8 cellular contexts compared by ENCODE assay signal in genomic region chr6:132279592-132280139, GRCh38.
A peak's percentile ranks its signal among the peaks of the same experiment; 100 is the strongest.
DNase-seq lines count a peak whose midpoint lies in the region; ATAC-seq and TF ChIP-seq lines count a peak whose summit lies in the region.

No MANE protein-coding gene starts in this region.

- DNase-seq in AG08396 (ENCODE audit: low spot score) (peak; percentile 54), NCI-H2227 (lab: John Stamatoyannopoulos, UW; ENCODE audit: unreplicated experiment) (peak; percentile 67), chondrocyte (ENCODE audit: low spot score) (no peak), kidney glomerular epithelial cell (lab: John Stamatoyannopoulos, UW) (peak; percentile 84)
- DNase-seq in activated CD4-positive, CD25-positive, alpha-beta regulatory T cell treated with anti-CD3 and anti-CD28 coated beads, Interleukin-2, amount 50 U/mL, for 16 hours (ENCODE audit: low read depth, low spot score): peak; percentile 52
- peak; percentile 46 to 66 for DNase-seq in stimulated activated CD4-positive, alpha-beta T cell treated with anti-CD3 and anti-CD28 coated beads, Interleukin-15, amount 100 ng/mL, for 48 hours (ENCODE audit: low read depth in 2 of 2)

- H3K36me3 Mint-ChIP-seq in chondrocyte (ENCODE audit: low read depth): no peaks in the 10 kb centered on the region

- peak; percentile 100 for TF ChIP-seq CTCF in chondrocyte (IDR thresholded peaks at IDR 0.05)

- H3K27ac Mint-ChIP-seq in chondrocyte (ENCODE audit: unreplicated experiment): no peak overlapping the region

- peak; percentile 94 for ATAC-seq in GM18867 (IDR thresholded peaks at IDR 0.05; ENCODE audit: unreplicated experiment)
- peak; percentile 90 for ATAC-seq in HG03108 (IDR thresholded peaks at IDR 0.05; ENCODE audit: unreplicated experiment)

- H3K4me1 Mint-ChIP-seq in chondrocyte (ENCODE audit: low read depth): peaks cover 22% of the 10 kb centered on the region

- peaks cover 2% of the 10 kb centered on the region for H3K9me3 Mint-ChIP-seq in chondrocyte (ENCODE audit: low read depth)

- peak overlapping the region; percentile 69 for H3K4me3 Mint-ChIP-seq in chondrocyte (ENCODE audit: unreplicated experiment)

- no peaks in the 10 kb centered on the region for H3K27me3 Mint-ChIP-seq in chondrocyte (ENCODE audit: low read depth)
